ENCODE assay signal across 17 cellular contexts in the genomic region with DNA sequence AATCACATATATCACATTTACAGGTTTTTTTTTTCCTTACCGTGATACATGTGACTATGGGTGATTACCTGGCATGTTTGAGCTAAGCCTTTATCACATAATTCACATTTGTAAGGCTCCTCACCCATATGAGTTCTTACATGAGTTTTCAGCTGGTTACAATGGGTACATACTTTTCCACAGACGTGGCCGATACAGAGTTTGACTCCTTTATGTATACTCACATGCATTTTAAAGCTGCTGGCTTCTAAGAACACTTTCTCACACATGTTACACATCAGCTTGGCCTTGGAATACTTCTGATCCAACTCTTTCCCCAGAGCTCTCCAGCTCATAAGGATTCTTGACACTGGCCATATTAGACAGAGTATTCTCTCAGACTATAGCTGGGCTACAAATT.
"Had no signal": no experiment of that assay in that cellular context is flagged by ENCODE, and none has a peak within 500 bp of the region (broad histone marks: within the 10 kb centered on the region; RNA-seq: fewer than 3 reads in every experiment).

No MANE protein-coding gene starts in this region.

- ATAC-seq: effector memory CD8-positive, alpha-beta T cell; left colon; lower lobe of right lung; right cardiac atrium had no signal

- H3K9me3 ChIP-seq: breast epithelium, lower lobe of right lung had no signal

- H3K4me3 Mint-ChIP-seq: activated CD4-positive, alpha-beta T cell treated with anti-CD3 and anti-CD28 coated beads, Interleukin-2, amount 10 ng/mL, durations not matched to agents 7 days and 5 days; activated naive CD8-positive, alpha-beta T cell treated with anti-CD3 and anti-CD28 coated beads, Interleukin-2, amount 10 ng/mL, durations not matched to agents 7 days and 5 days; effector memory CD8-positive, alpha-beta T cell; mesothelial cell of epicardium; nephron progenitor cell; stimulated activated naive CD8-positive, alpha-beta T cell treated with anti-CD3 and anti-CD28 coated beads, Interleukin-15, amount 100 ng/mL, for 72 hours; type B pancreatic cell had no signal

- DNase-seq: activated CD4-positive, alpha-beta T cell treated with anti-CD3 and anti-CD28 coated beads, Interleukin-2, amount 10 ng/mL, durations not matched to agents 7 days and 5 days; activated CD8-positive, alpha-beta memory T cell treated with anti-CD3 and anti-CD28 coated beads for 24 hours; activated naive CD4-positive, alpha-beta T cell; activated naive CD8-positive, alpha-beta T cell treated with anti-CD3 and anti-CD28 coated beads, Interleukin-2, amount 10 ng/mL, durations not matched to agents 7 days and 5 days; aorta; dermis blood vessel endothelial cell; effector memory CD8-positive, alpha-beta T cell; left colon; lower lobe of right lung; nephron progenitor cell; occipital lobe; right cardiac atrium; stimulated activated naive CD8-positive, alpha-beta T cell treated with anti-CD3 and anti-CD28 coated beads, Interleukin-15, amount 100 ng/mL, for 72 hours had no signal

- H3K27ac ChIP-seq: breast epithelium, lower lobe of right lung had no signal

- H3K36me3 Mint-ChIP-seq: activated naive CD8-positive, alpha-beta T cell treated with anti-CD3 and anti-CD28 coated beads, Interleukin-2, amount 10 ng/mL, durations not matched to agents 7 days and 5 days; mesothelial cell of epicardium; type B pancreatic cell had no signal

- H3K4me1 Mint-ChIP-seq: mesothelial cell of epicardium, nephron progenitor cell had no signal

- H3K27ac Mint-ChIP-seq: activated CD4-positive, alpha-beta T cell treated with anti-CD3 and anti-CD28 coated beads, Interleukin-2, amount 10 ng/mL, durations not matched to agents 7 days and 5 days; activated naive CD8-positive, alpha-beta T cell treated with anti-CD3 and anti-CD28 coated beads, Interleukin-2, amount 10 ng/mL, durations not matched to agents 7 days and 5 days; effector memory CD8-positive, alpha-beta T cell; mesothelial cell of epicardium; stimulated activated naive CD8-positive, alpha-beta T cell treated with anti-CD3 and anti-CD28 coated beads, Interleukin-15, amount 100 ng/mL, for 72 hours; type B pancreatic cell had no signal

- H3K9me3 Mint-ChIP-seq: activated CD4-positive, alpha-beta T cell treated with anti-CD3 and anti-CD28 coated beads, Interleukin-2, amount 10 ng/mL, durations not matched to agents 7 days and 5 days; activated naive CD8-positive, alpha-beta T cell treated with anti-CD3 and anti-CD28 coated beads, Interleukin-2, amount 10 ng/mL, durations not matched to agents 7 days and 5 days; effector memory CD8-positive, alpha-beta T cell; stimulated activated naive CD8-positive, alpha-beta T cell treated with anti-CD3 and anti-CD28 coated beads, Interleukin-15, amount 100 ng/mL, for 72 hours; type B pancreatic cell had no signal

- H3K4me3 ChIP-seq: breast epithelium, lower lobe of right lung had no signal

- H3K27me3 Mint-ChIP-seq: effector memory CD8-positive, alpha-beta T cell; progenitor cell of endocrine pancreas; stimulated activated naive CD8-positive, alpha-beta T cell treated with anti-CD3 and anti-CD28 coated beads, Interleukin-15, amount 100 ng/mL, for 72 hours; type B pancreatic cell had no signal

- H3K36me3 ChIP-seq: breast epithelium, lower lobe of right lung had no signal
